In genomic region chr7:84049437-84049836, GRCh38 we compare ENCODE assay signal across 4 cellular contexts.
A peak's percentile ranks its signal among the peaks of the same experiment; 100 is the strongest.
TF ChIP-seq lines count a peak whose summit lies in the region.

No MANE protein-coding gene starts in this region.

TF ChIP-seq in A549, 52 proteins besides CTCF, POLR2A, EP300 and RAD21:
- peak; percentile 77 for TF ChIP-seq MAFK (IDR thresholded peaks at IDR 0.05; ENCODE audit: partially characterized antibody)

TF ChIP-seq in IMR-90, 13 proteins besides CTCF, POLR2A, EP300 and RAD21:
- peak; percentile 74 for TF ChIP-seq MAFK (IDR thresholded peaks at IDR 0.05; ENCODE audit: low read depth, low read length)

TF ChIP-seq in K562, 482 proteins besides CTCF, POLR2A, EP300 and RAD21:
- TF ChIP-seq ZNF316 (IDR thresholded peaks at IDR 0.05) (peak; percentile 68), MAFG (tag; conservative IDR thresholded peaks at IDR 0.05) (0 out of 2 replicates have a peak, but pooled peaks have one; percentile 26)

TF ChIP-seq in HepG2, 621 proteins besides CTCF, POLR2A, EP300 and RAD21:
- TF ChIP-seq MAFK (conservative IDR thresholded peaks at IDR 0.05 in 1 of 2, IDR thresholded peaks at IDR 0.05 in 1 of 2; ENCODE audit: low read length in 2 of 2): peak; percentile 67 to 90
- TF ChIP-seq MAFF (IDR thresholded peaks at IDR 0.05; ENCODE audit: low read depth, low read length): peak; percentile 74
TF ChIP-seq in HepG2: peak in this region for 2; not testable (repeated sequence) for 619.
